ENCODE assay signal across 10 cellular contexts in genomic region chr12:49675137-49675536, GRCh38. TPM values are rescaled to one million over a fixed set of nuclear protein-coding genes. Genes with fewer than 3 reads are reported as not detected.
A peak's percentile ranks its signal among the peaks of the same experiment; 100 is the strongest.
DNase-seq lines count a peak whose midpoint lies in the region; ATAC-seq and TF ChIP-seq lines count a peak whose summit lies in the region.
"Had no signal": no experiment of that assay in that cellular context is flagged by ENCODE, and none has a peak within 500 bp of the region (broad histone marks: within the 10 kb centered on the region; RNA-seq: fewer than 3 reads in every experiment).

No MANE protein-coding gene starts in this region.

- peaks cover 60% of the 10 kb centered on the region for H3K4me1 Mint-ChIP-seq in T-helper 17 cell
- peaks cover 52 to 87% (median 84%) of the 10 kb centered on the region in 7 donors for H3K4me1 Mint-ChIP-seq in naive thymus-derived CD4-positive, alpha-beta T cell
- peaks cover 63% of the 10 kb centered on the region for H3K4me1 Mint-ChIP-seq in activated CD4-positive, alpha-beta memory T cell treated with anti-CD3 and anti-CD28 coated beads, Interleukin-2, amount 10 ng/mL, durations not matched to agents 7 days and 5 days

- no peaks in the 10 kb centered on the region for H3K9me3 Mint-ChIP-seq in naive thymus-derived CD4-positive, alpha-beta T cell
- H3K9me3 Mint-ChIP-seq in activated CD4-positive, alpha-beta memory T cell treated with anti-CD3 and anti-CD28 coated beads, Interleukin-2, amount 10 ng/mL, durations not matched to agents 7 days and 5 days, result no peaks in the 10 kb centered on the region
- H3K9me3 Mint-ChIP-seq: dendritic cell treated with granulocyte-macrophage colony-stimulating factor and Interleukin-4, amounts not matched to agents 40 ng/mL and 50 ng/mL, for 4 days had no signal

- H3K4me3 Mint-ChIP-seq in T-helper 17 cell, result no peak overlapping the region
- H3K4me3 Mint-ChIP-seq in naive thymus-derived CD4-positive, alpha-beta T cell, result peak overlapping the region in 5 of 10 donors; percentile 6 to 52 (median 11)
- H3K4me3 Mint-ChIP-seq in activated CD4-positive, alpha-beta memory T cell treated with anti-CD3 and anti-CD28 coated beads, Interleukin-2, amount 10 ng/mL, durations not matched to agents 7 days and 5 days, result no peak overlapping the region
- H3K4me3 Mint-ChIP-seq: dendritic cell treated with granulocyte-macrophage colony-stimulating factor and Interleukin-4, amounts not matched to agents 40 ng/mL and 50 ng/mL, for 4 days had no signal

- no peaks in the 10 kb centered on the region for H3K27me3 Mint-ChIP-seq in T-helper 17 cell
- H3K27me3 Mint-ChIP-seq in naive thymus-derived CD4-positive, alpha-beta T cell, result no peaks in the 10 kb centered on the region
- no peaks in the 10 kb centered on the region for H3K27me3 Mint-ChIP-seq in activated CD4-positive, alpha-beta memory T cell treated with anti-CD3 and anti-CD28 coated beads, Interleukin-2, amount 10 ng/mL, durations not matched to agents 7 days and 5 days
- H3K27me3 Mint-ChIP-seq: dendritic cell treated with granulocyte-macrophage colony-stimulating factor and Interleukin-4, amounts not matched to agents 40 ng/mL and 50 ng/mL, for 4 days had no signal

- H3K36me3 ChIP-seq in naive thymus-derived CD4-positive, alpha-beta T cell (ENCODE audit: control insufficient read depth in 2 of 3, insufficient read depth in 3 of 3, low read length in 3 of 3), result no peaks in the 10 kb centered on the region
- H3K36me3 ChIP-seq in testis (ENCODE audit: low read depth, missing control alignments), result no peaks in the 10 kb centered on the region

- H3K4me3 ChIP-seq in coronary artery, result no peak overlapping the region
- H3K4me3 ChIP-seq in naive thymus-derived CD4-positive, alpha-beta T cell (ENCODE audit: low read length), result no peak overlapping the region
- no peak overlapping the region for H3K4me3 ChIP-seq in testis

- no peaks in the 10 kb centered on the region for H3K9me3 ChIP-seq in T-helper 17 cell (ENCODE audit: control insufficient read depth, low read length, poor library complexity, severe bottlenecking)
- H3K9me3 ChIP-seq in naive thymus-derived CD4-positive, alpha-beta T cell (ENCODE audit: control insufficient read depth in 2 of 3, low read length in 3 of 3), result no peaks in the 10 kb centered on the region
- H3K9me3 ChIP-seq in testis, result no peaks in the 10 kb centered on the region

- POLR2A ChIA-PET in naive thymus-derived CD4-positive, alpha-beta T cell (lab: Charles Lee), result interaction anchor here (0.7 to 10.5 kb wide), 9 partner anchors 11 to 218 kb away, joined by 3 to 131 read pairs (median 9); partner anchors contain the start of genes FMNL3 and TMBIM6
- POLR2A ChIA-PET in activated CD4-positive, alpha-beta memory T cell treated with anti-CD3 and anti-CD28 coated beads, Interleukin-2, amount 10 ng/mL, durations not matched to agents 7 days and 5 days (lab: Charles Lee), result interaction anchor here (1.1 to 7.3 kb wide), 6 partner anchors 8 to 350 kb away, joined by 3 to 80 read pairs (median 10); partner anchors contain the start of genes FMNL3, RACGAP1 and TMBIM6

- no peak for TF ChIP-seq POLR2A in testis (IDR thresholded peaks at IDR 0.05)

- ATAC-seq in T-helper 17 cell, result no peak
- ATAC-seq in naive thymus-derived CD4-positive, alpha-beta T cell, result no peak

- H3K27me3 ChIP-seq in naive thymus-derived CD4-positive, alpha-beta T cell (ENCODE audit: control insufficient read depth in 2 of 2, insufficient read depth in 2 of 2, low read length in 2 of 2), result no peaks in the 10 kb centered on the region
- no peaks in the 10 kb centered on the region for H3K27me3 ChIP-seq in testis

- H3K4me1 ChIP-seq in naive thymus-derived CD4-positive, alpha-beta T cell (ENCODE audit: control insufficient read depth in 2 of 2, insufficient read depth in 2 of 2, low read length in 2 of 2), result peaks cover 36 to 51% of the 10 kb centered on the region in 2 donors
- peaks cover 68% of the 10 kb centered on the region for H3K4me1 ChIP-seq in testis

- H3K27ac Mint-ChIP-seq in T-helper 17 cell, result peak overlapping the region; percentile 98
- H3K27ac Mint-ChIP-seq in naive thymus-derived CD4-positive, alpha-beta T cell, result peak overlapping the region in 8 of 9 donors; percentile 76 to 99 (median 96)
- no peak overlapping the region for H3K27ac Mint-ChIP-seq in activated CD4-positive, alpha-beta memory T cell treated with anti-CD3 and anti-CD28 coated beads, Interleukin-2, amount 10 ng/mL, durations not matched to agents 7 days and 5 days

- WGBS in testis, 2 donors, result 70 to 71% methylated on average over 7 of the region's 7 CpGs

- H3K27ac ChIP-seq in coronary artery (peak overlapping the region; percentile 88 to 92), testis (peak overlapping the region; percentile 96 to 97)
- peak overlapping the region; percentile 85 for H3K27ac ChIP-seq in naive thymus-derived CD4-positive, alpha-beta T cell (ENCODE audit: low read depth, low read length)

- no peak for TF ChIP-seq CTCF in coronary artery (IDR thresholded peaks at IDR 0.05)
- TF ChIP-seq CTCF in testis (IDR thresholded peaks at IDR 0.05), result no peak

- CTCF ChIA-PET in naive thymus-derived CD4-positive, alpha-beta T cell (lab: Charles Lee), result interaction anchor here (0.8 to 4.4 kb wide), 9 partner anchors 7 to 164 kb away, joined by 3 to 48 read pairs (median 4); partner anchors contain the start of gene FMNL3
- CTCF ChIA-PET in activated CD4-positive, alpha-beta memory T cell treated with anti-CD3 and anti-CD28 coated beads, Interleukin-2, amount 10 ng/mL, durations not matched to agents 7 days and 5 days (lab: Charles Lee), result interaction anchor here (1.5 kb wide), 2 partner anchors 34 to 66 kb away, joined by 3 to 6 read pairs; partner anchors contain the start of gene TMBIM6

- intact Hi-C loops in naive thymus-derived CD4-positive, alpha-beta T cell (cut with micrococcal nuclease), result no loop called here
- intact Hi-C loops in testis (cut with DNase I; ENCODE audit: low total_unique reads), result no loop called here

- H3K36me3 Mint-ChIP-seq in T-helper 17 cell (ENCODE audit: low read depth), result no peaks in the 10 kb centered on the region
- H3K36me3 Mint-ChIP-seq in naive thymus-derived CD4-positive, alpha-beta T cell, result no peaks in the 10 kb centered on the region
- no peaks in the 10 kb centered on the region for H3K36me3 Mint-ChIP-seq in activated CD4-positive, alpha-beta memory T cell treated with anti-CD3 and anti-CD28 coated beads, Interleukin-2, amount 10 ng/mL, durations not matched to agents 7 days and 5 days (ENCODE audit: low read depth)

- DNase-seq in T-helper 17 cell, result no peak
- DNase-seq in coronary artery (ENCODE audit: low spot score), result no peak
- DNase-seq in naive thymus-derived CD4-positive, alpha-beta T cell, result no peak
- DNase-seq in testis, result no peak
- DNase-seq in NCI-H345 treated with DMSO at 0.1 percent for 48 hours (lab: John Stamatoyannopoulos, UW; ENCODE audit: unreplicated experiment), result no peak
- DNase-seq in activated CD4-positive, alpha-beta memory T cell treated with anti-CD3 and anti-CD28 coated beads, Interleukin-2, amount 10 ng/mL, durations not matched to agents 7 days and 5 days, result no peak
- no peak for DNase-seq in GOT3 (lab: John Stamatoyannopoulos, UW)
- DNase-seq: activated T-cell treated with anti-CD3 and anti-CD28 coated beads, Interleukin-2, amount 50 U/mL, for 1 hour; OCI-M1 had no signal

RNA-seq across cellular contexts. Expression of gene FMNL3, which starts 32.1 kb away (rescaled TPM):
- total RNA-seq in T-helper 17 cell (10 to 100 TPM; 17.0 to 19.7 TPM), testis (10 to 100 TPM; 40.5 to 73.5 TPM)
- total RNA-seq in naive thymus-derived CD4-positive, alpha-beta T cell, result 10 to 100 TPM; 33.3 to 40.4 (median 39.7) TPM
- 10 to 100 TPM; 10.4 to 12.0 TPM for polyA plus RNA-seq in naive thymus-derived CD4-positive, alpha-beta T cell
- polyA plus RNA-seq in testis (ENCODE audit: insufficient read depth, low read depth, low replicate concordance), result 26.0 TPM
- 10 to 100 TPM; 34.7 to 34.9 TPM for total RNA-seq in activated CD4-positive, alpha-beta memory T cell treated with anti-CD3 and anti-CD28 coated beads, Interleukin-2, amount 10 ng/mL, durations not matched to agents 7 days and 5 days

RNA-seq across cellular contexts. Expression of gene PRPF40B, which starts 51.8 kb away (rescaled TPM):
- 1 to 10 TPM; 5.6 to 7.1 TPM for total RNA-seq in T-helper 17 cell
- 10 to 100 TPM in 4 of 5 experiments, 1 to 10 TPM in 1; 7.8 to 24.1 (median 12.1) TPM for total RNA-seq in naive thymus-derived CD4-positive, alpha-beta T cell
- polyA plus RNA-seq in naive thymus-derived CD4-positive, alpha-beta T cell, result 1 to 10 TPM; 2.0 to 4.2 TPM
- 10 to 100 TPM; 49.2 to 66.7 TPM for total RNA-seq in testis
- polyA plus RNA-seq in testis (ENCODE audit: insufficient read depth, low read depth, low replicate concordance), result 66.8 TPM
- total RNA-seq in activated CD4-positive, alpha-beta memory T cell treated with anti-CD3 and anti-CD28 coated beads, Interleukin-2, amount 10 ng/mL, durations not matched to agents 7 days and 5 days, result 1 to 10 TPM; 8.0 to 8.7 TPM
